8 cellular contexts compared by ENCODE assay signal in the genomic region with DNA sequence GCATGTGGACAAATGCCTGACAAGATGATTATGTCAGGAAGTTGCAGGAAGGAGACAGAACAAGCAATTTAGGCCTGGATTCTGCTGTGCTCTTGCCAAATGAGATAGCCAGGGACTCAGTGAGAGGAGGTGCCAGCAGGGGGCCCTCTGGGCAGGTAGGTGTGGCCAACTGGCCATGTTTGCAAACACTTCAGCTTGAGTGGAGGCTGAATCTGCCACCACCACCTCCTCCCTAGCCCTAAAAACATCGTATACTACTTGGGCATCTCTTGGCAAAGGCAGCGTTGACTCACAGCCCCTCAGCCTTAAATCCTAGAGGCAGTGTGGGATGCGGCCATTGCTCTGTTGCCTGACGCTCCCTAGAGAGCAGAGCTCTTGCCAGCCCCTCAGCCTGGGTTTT.
DNase-seq lines count a peak whose midpoint lies in the region; ATAC-seq and TF ChIP-seq lines count a peak whose summit lies in the region.

No MANE protein-coding gene starts in this region.

- no peak overlapping the region for H3K27ac Mint-ChIP-seq in Calu3 (ENCODE audit: unreplicated experiment)

- no peak overlapping the region for H3K27ac ChIP-seq in PC-9
- H3K27ac ChIP-seq in ascending aorta, result no peak overlapping the region

- H3K4me1 ChIP-seq in PC-9 (replicated peaks; ENCODE audit: insufficient read depth) (no peaks in the 10 kb centered on the region), ascending aorta (no peaks in the 10 kb centered on the region)

- H3K4me3 ChIP-seq in PC-9 (no peak overlapping the region), ascending aorta (no peak overlapping the region)

- ATAC-seq in left ventricle myocardium superior (peak; percentile 41), HG02973 (IDR thresholded peaks at IDR 0.05; ENCODE audit: unreplicated experiment) (no peak)

- H3F3A ChIP-seq in PC-9 (ENCODE audit: insufficient read depth, low read depth), result no peaks in the 10 kb centered on the region

- H4K20me1 ChIP-seq in PC-9 (ENCODE audit: insufficient read depth), result no peaks in the 10 kb centered on the region

- H2AFZ ChIP-seq in PC-9, result no peak overlapping the region

- H3K36me3 ChIP-seq in PC-9 (ENCODE audit: low read depth) (no peaks in the 10 kb centered on the region), ascending aorta (peaks cover 0 to 3% of the 10 kb centered on the region in 2 donors)

- POLR2A ChIA-PET in PC-9 (lab: Charles Lee; ENCODE audit: unreplicated experiment), result no interaction called here

- H3K9me3 ChIP-seq in PC-9 (ENCODE audit: insufficient read depth, low read depth) (no peaks in the 10 kb centered on the region), ascending aorta (no peaks in the 10 kb centered on the region)

- no peaks in the 10 kb centered on the region for H3K36me3 Mint-ChIP-seq in Calu3 (ENCODE audit: insufficient read depth, unreplicated experiment)

- DNase-seq in Calu3 (peak; percentile 11), HS-27A (ENCODE audit: low read depth) (peak; percentile 19), PC-9 (peak in 1 of 2 experiments; percentile 34), left ventricle myocardium superior (peak; percentile 46), ascending aorta (ENCODE audit: low spot score in 2 of 2) (no peak), glomerular visceral epithelial cell (ENCODE audit: extremely low spot score) (no peak)
- DNase-seq in stimulated activated CD4-positive, alpha-beta T cell treated with anti-CD3 and anti-CD28 coated beads, Interleukin-4, amount 100 ng/mL, for 24 hours, result no peak

- 0 out of 2 replicates have a peak, but pooled peaks cover 3% of the 10 kb centered on the region for H3K27me3 ChIP-seq in PC-9 (ENCODE audit: insufficient read depth, low read depth)
- no peaks in the 10 kb centered on the region for H3K27me3 ChIP-seq in ascending aorta

- TF ChIP-seq CTCF in Calu3 (IDR thresholded peaks at IDR 0.05; ENCODE audit: unreplicated experiment), result no peak
- TF ChIP-seq CTCF in PC-9 (conservative IDR thresholded peaks at IDR 0.05), result peak; percentile 40; the same call in 1 of the 2 replicates
- no peak for TF ChIP-seq CTCF in ascending aorta (IDR thresholded peaks at IDR 0.05)

- intact Hi-C loops in Calu3 (cut with micrococcal nuclease; ENCODE audit: unreplicated experiment), result no loop called here
- intact Hi-C loops in PC-9 (cut with micrococcal nuclease; ENCODE audit: unreplicated experiment), result no loop called here
- intact Hi-C loops in left ventricle myocardium superior (cut with micrococcal nuclease), result no loop called here
- intact Hi-C loops in ascending aorta (cut with DNase I), result no loop called here

- no peaks in the 10 kb centered on the region for H3K79me2 ChIP-seq in PC-9 (ENCODE audit: low read depth)

- no peaks in the 10 kb centered on the region for H3K9me2 ChIP-seq in PC-9 (ENCODE audit: insufficient read depth)

- H3K4me3 Mint-ChIP-seq in Calu3 (ENCODE audit: low read depth, unreplicated experiment), result no peak overlapping the region

- H3K9me3 Mint-ChIP-seq in Calu3 (ENCODE audit: low read depth, unreplicated experiment), result no peaks in the 10 kb centered on the region

- H3K4me2 ChIP-seq in PC-9, result no peak overlapping the region

- no peaks in the 10 kb centered on the region for H3K4me1 Mint-ChIP-seq in Calu3 (ENCODE audit: low read depth, unreplicated experiment)

- no peaks in the 10 kb centered on the region for H3K27me3 Mint-ChIP-seq in Calu3 (ENCODE audit: unreplicated experiment)

- BruUV-seq in Calu3 (replicated peaks; lab: Mats Ljungman, UMichigan) (no TSS peak), PC-9 (replicated peaks; lab: Mats Ljungman, UMichigan) (no TSS peak)

- CTCF ChIA-PET in Calu3 (lab: Charles Lee) (no interaction called here), PC-9 (lab: Charles Lee) (no interaction called here)

Comparison
In these comparisons a context has a peak if more than half of its experiments do, and no peak if none do; other contexts are left out.
1. DNase-seq: peak in Calu3 (single experiment), HS-27A (single experiment) and left ventricle myocardium superior (single experiment); none in ascending aorta (0 of 2), stimulated activated CD4-positive, alpha-beta T cell treated with anti-CD3 and anti-CD28 coated beads, Interleukin-4, amount 100 ng/mL, for 24 hours (single experiment) and glomerular visceral epithelial cell (single experiment).